Comparison of ENCODE assay signal across 17 cellular contexts in genomic region chr5:176886336-176887251, GRCh38. TPM values are rescaled to one million over a fixed set of nuclear protein-coding genes. Genes with fewer than 3 reads are reported as not detected.
"Had no signal": no experiment of that assay in that cellular context is flagged by ENCODE, and none has a peak within 500 bp of the region (broad histone marks: within the 10 kb centered on the region; RNA-seq: fewer than 3 reads in every experiment).

No MANE protein-coding gene starts in this region.

- H3K4me3 ChIP-seq: coronary artery, prostate gland, right lobe of liver, testis had no signal

- H3K36me3 ChIP-seq: prostate gland, right lobe of liver had no signal

- H3K4me1 ChIP-seq: prostate gland, right lobe of liver, testis had no signal

- H3K27ac ChIP-seq: coronary artery, prostate gland, right lobe of liver, testis had no signal

- H3K9me3 ChIP-seq: prostate gland, right lobe of liver, testis had no signal

- ATAC-seq: activated CD8-positive, alpha-beta T cell treated with anti-CD3 and anti-CD28 coated beads for 36 hours; left ventricle myocardium superior; right lobe of liver; stimulated activated naive CD8-positive, alpha-beta T cell treated with anti-CD3 and anti-CD28 coated beads, Interleukin-15, Interleukin-2, amounts not matched to agents 100 U/mL and 50 U/mL, for 24 hours had no signal

- FAIRE-seq: kidney had no signal

- H3K27me3 ChIP-seq: right lobe of liver, testis had no signal

- DNase-seq: activated CD4-positive, alpha-beta T cell treated with anti-CD3 and anti-CD28 coated beads for 4 hours; activated CD8-positive, alpha-beta memory T cell treated with anti-CD3 and anti-CD28 coated beads, Interleukin-2, amount 50 U/mL, for 4 hours; activated CD8-positive, alpha-beta T cell treated with anti-CD3 and anti-CD28 coated beads for 36 hours; activated naive CD4-positive, alpha-beta T cell treated with anti-CD3 and anti-CD28 coated beads for 36 hours; caudate nucleus; effector CD8-positive, alpha-beta T cell; left ventricle myocardium superior; stimulated activated CD4-positive, alpha-beta T cell treated with anti-CD3 and anti-CD28 coated beads, Interleukin-12 subunit alpha, Interleukin-12 subunit beta, amount 100 ng/mL, for 4 hours; stimulated activated CD4-positive, alpha-beta T cell treated with anti-CD3 and anti-CD28 coated beads, Interleukin-4, amount 100 ng/mL, for 1 hour; stimulated activated CD8-positive, alpha-beta memory T cell treated with anti-CD3 and anti-CD28 coated beads, Interleukin-4, amount 100 ng/mL, for 48 hours; stimulated activated naive CD8-positive, alpha-beta T cell treated with anti-CD3 and anti-CD28 coated beads, Interleukin-15, Interleukin-2, amounts not matched to agents 100 U/mL and 50 U/mL, for 24 hours; testis had no signal

RNA-seq across cellular contexts. Expression of gene HK3, which starts 12.6 kb away (rescaled TPM):
- total RNA-seq: activated CD8-positive, alpha-beta T cell treated with anti-CD3 and anti-CD28 coated beads for 36 hours; activated naive CD4-positive, alpha-beta T cell treated with anti-CD3 and anti-CD28 coated beads for 36 hours; myocyte had no signal
